ENCODE assay signal across 18 cellular contexts in genomic region chr13:113599396-113599795, GRCh38. TPM values are rescaled to one million over a fixed set of nuclear protein-coding genes. Genes with fewer than 3 reads are reported as not detected.
DNase-seq lines count a peak whose midpoint lies in the region; ATAC-seq, FAIRE-seq and TF ChIP-seq lines count a peak whose summit lies in the region.
"Had no signal": no experiment of that assay in that cellular context is flagged by ENCODE, and none has a peak within 500 bp of the region (broad histone marks: within the 10 kb centered on the region; RNA-seq: fewer than 3 reads in every experiment).

No MANE protein-coding gene starts in this region.

- peaks cover 0 to 7% (median 0%) of the 10 kb centered on the region in 8 donors for H3K9me3 ChIP-seq in spleen

- H3K4me1 Mint-ChIP-seq in activated naive CD8-positive, alpha-beta T cell treated with anti-CD3 and anti-CD28 coated beads, Interleukin-2, amount 10 ng/mL, durations not matched to agents 7 days and 5 days: peaks cover 9% of the 10 kb centered on the region
- H3K4me1 Mint-ChIP-seq in activated naive CD8-positive, alpha-beta T cell treated with anti-CD3 and anti-CD28 coated beads, Interleukin-2, amount 50 U/mL, for 24 hours: peaks cover 24% of the 10 kb centered on the region
- H3K4me1 Mint-ChIP-seq in WTC11: peaks cover 11% of the 10 kb centered on the region

- WGBS in spleen, 5 donors: 94 to 99% (median 98%) methylated on average over 12 of the region's 12 CpGs

- no peak for ATAC-seq in activated naive CD8-positive, alpha-beta T cell treated with anti-CD3 and anti-CD28 coated beads, Interleukin-2, amount 10 ng/mL, durations not matched to agents 7 days and 5 days (ENCODE audit: low read depth)
- no peak for ATAC-seq in activated naive CD8-positive, alpha-beta T cell treated with anti-CD3 and anti-CD28 coated beads, Interleukin-2, amount 50 U/mL, for 24 hours
- ATAC-seq in WTC11: no peak
- ATAC-seq in left lobe of liver: no peak
- ATAC-seq in HG02852 (IDR thresholded peaks at IDR 0.05; ENCODE audit: unreplicated experiment): no peak
- ATAC-seq: Panc1, Right ventricle myocardium inferior had no signal

- POLR2A ChIA-PET in activated naive CD8-positive, alpha-beta T cell treated with anti-CD3 and anti-CD28 coated beads, Interleukin-2, amount 10 ng/mL, durations not matched to agents 7 days and 5 days (lab: Charles Lee): no interaction called here
- POLR2A ChIA-PET in WTC11 (lab: Charles Lee): no interaction called here

- intact Hi-C loops in spleen (cut with DNase I; ENCODE audit: low total_unique reads): no loop called here

- TF ChIP-seq POLR2A in spleen (IDR thresholded peaks at IDR 0.05): no peak

- no peaks in the 10 kb centered on the region for H3K27me3 Mint-ChIP-seq in activated naive CD8-positive, alpha-beta T cell treated with anti-CD3 and anti-CD28 coated beads, Interleukin-2, amount 10 ng/mL, durations not matched to agents 7 days and 5 days
- H3K27me3 Mint-ChIP-seq in activated naive CD8-positive, alpha-beta T cell treated with anti-CD3 and anti-CD28 coated beads, Interleukin-2, amount 50 U/mL, for 24 hours: no peaks in the 10 kb centered on the region
- H3K27me3 Mint-ChIP-seq in WTC11 (ENCODE audit: low read depth): no peaks in the 10 kb centered on the region

- peaks cover 0 to 7% (median 0%) of the 10 kb centered on the region in 6 donors for H3K4me1 ChIP-seq in spleen

- H3K4me3 ChIP-seq in spleen: no peak overlapping the region

- H3K27me3 ChIP-seq in spleen (replicated peaks in 1 of 7): no peaks in the 10 kb centered on the region

- peaks cover 44% of the 10 kb centered on the region for H3K36me3 Mint-ChIP-seq in activated naive CD8-positive, alpha-beta T cell treated with anti-CD3 and anti-CD28 coated beads, Interleukin-2, amount 10 ng/mL, durations not matched to agents 7 days and 5 days
- peaks cover 55% of the 10 kb centered on the region for H3K36me3 Mint-ChIP-seq in activated naive CD8-positive, alpha-beta T cell treated with anti-CD3 and anti-CD28 coated beads, Interleukin-2, amount 50 U/mL, for 24 hours (ENCODE audit: low read depth)
- H3K36me3 Mint-ChIP-seq in WTC11: peaks cover 36% of the 10 kb centered on the region

- H3K27ac ChIP-seq in spleen: no peak overlapping the region
- no peak overlapping the region for H3K27ac ChIP-seq in substantia nigra (ENCODE audit: low read depth, low read length, poor library complexity, severe bottlenecking)

- no peak overlapping the region for H3K27ac Mint-ChIP-seq in activated naive CD8-positive, alpha-beta T cell treated with anti-CD3 and anti-CD28 coated beads, Interleukin-2, amount 10 ng/mL, durations not matched to agents 7 days and 5 days
- no peak overlapping the region for H3K27ac Mint-ChIP-seq in activated naive CD8-positive, alpha-beta T cell treated with anti-CD3 and anti-CD28 coated beads, Interleukin-2, amount 50 U/mL, for 24 hours
- no peak overlapping the region for H3K27ac Mint-ChIP-seq in WTC11

- H3K4me3 Mint-ChIP-seq in activated naive CD8-positive, alpha-beta T cell treated with anti-CD3 and anti-CD28 coated beads, Interleukin-2, amount 10 ng/mL, durations not matched to agents 7 days and 5 days: no peak overlapping the region
- no peak overlapping the region for H3K4me3 Mint-ChIP-seq in activated naive CD8-positive, alpha-beta T cell treated with anti-CD3 and anti-CD28 coated beads, Interleukin-2, amount 50 U/mL, for 24 hours
- H3K4me3 Mint-ChIP-seq in WTC11: no peak overlapping the region

- DNase-seq in activated naive CD8-positive, alpha-beta T cell treated with anti-CD3 and anti-CD28 coated beads, Interleukin-2, amount 10 ng/mL, durations not matched to agents 7 days and 5 days: peak; percentile 14
- DNase-seq in activated naive CD8-positive, alpha-beta T cell treated with anti-CD3 and anti-CD28 coated beads, Interleukin-2, amount 50 U/mL, for 24 hours: no peak
- DNase-seq in WTC11 (ENCODE audit: low spot score) (peak; percentile 1), left lobe of liver (ENCODE audit: low spot score) (peak; percentile 43), spleen (peak; percentile 54), D721Med (ENCODE audit: insufficient read length, low spot score) (no peak), substantia nigra (lab: John Stamatoyannopoulos, UW) (no peak)
- DNase-seq: COR-L47, DMS153, NCI-H1092, NCI-H146, NCI-H2081 treated with DMSO at 0.1 percent for 48 hours, NCI-H524 treated with DMSO at 0.1 percent for 48 hours had no signal

- H3K9me3 Mint-ChIP-seq in activated naive CD8-positive, alpha-beta T cell treated with anti-CD3 and anti-CD28 coated beads, Interleukin-2, amount 10 ng/mL, durations not matched to agents 7 days and 5 days: peaks cover 1% of the 10 kb centered on the region
- H3K9me3 Mint-ChIP-seq in activated naive CD8-positive, alpha-beta T cell treated with anti-CD3 and anti-CD28 coated beads, Interleukin-2, amount 50 U/mL, for 24 hours: no peaks in the 10 kb centered on the region
- H3K9me3 Mint-ChIP-seq in WTC11: no peaks in the 10 kb centered on the region

- TF ChIP-seq CTCF in WTC11 (IDR thresholded peaks at IDR 0.05) (no peak), spleen (IDR thresholded peaks at IDR 0.05 in 8 of 11, conservative IDR thresholded peaks at IDR 0.05 in 3 of 11) (no peak), D721Med (IDR thresholded peaks at IDR 0.05; ENCODE audit: insufficient read depth, missing control alignments) (no peak)

- CTCF ChIA-PET in WTC11 (lab: Charles Lee): no interaction called here

- H3K36me3 ChIP-seq in spleen: peaks cover 0 to 76% (median 19%) of the 10 kb centered on the region in 6 donors

- FAIRE-seq in D721Med (lab: Jason Lieb, UNC): no peak
- FAIRE-seq: H54 had no signal

TF ChIP-seq in WTC11, 78 proteins besides CTCF, POLR2A, EP300 and RAD21:
- TF ChIP-seq GRHL2 (CRISPR knock-in tag; IDR thresholded peaks at IDR 0.05; ENCODE audit: insufficient replicate concordance, severe bottlenecking) (no peak), AR (CRISPR knock-in tag; IDR thresholded peaks at IDR 0.05) (no peak), TP53 (CRISPR knock-in tag; IDR thresholded peaks at IDR 0.05) (no peak)

RNA-seq across cellular contexts. Expression of gene TFDP1, which starts 14.8 kb away (rescaled TPM):
- total RNA-seq in activated naive CD8-positive, alpha-beta T cell treated with anti-CD3 and anti-CD28 coated beads, Interleukin-2, amount 10 ng/mL, durations not matched to agents 7 days and 5 days: 100 to 1,000 TPM; 103 to 117 TPM
- 52.6 to 61.2 TPM (median 54.1 TPM) in 3 replicates for total RNA-seq in WTC11 (2021)
- 23.5 TPM for total RNA-seq in left lobe of liver
- total RNA-seq in spleen: 10 to 100 TPM; 47.5 to 91.7 (median 59.4) TPM
- polyA plus RNA-seq in spleen: 10 to 100 TPM; 21.7 to 42.4 (median 40.1) TPM

RNA-seq across cellular contexts. Expression of gene ATP4B, which starts 58.6 kb away (rescaled TPM):
- total RNA-seq in activated naive CD8-positive, alpha-beta T cell treated with anti-CD3 and anti-CD28 coated beads, Interleukin-2, amount 10 ng/mL, durations not matched to agents 7 days and 5 days: not detected
- total RNA-seq in WTC11 (2021): not detected in 3 replicates
- total RNA-seq in left lobe of liver: not detected
- under 1 TPM in 3 of 7 donors, not detected in 4; 0.32 to 0.46 (median 0.43) TPM for total RNA-seq in spleen
- polyA plus RNA-seq in spleen: under 1 TPM; 0.09 to 0.15 (median 0.13) TPM
- total RNA-seq: MCF 10A, Right ventricle myocardium inferior had no signal

Comparison
In these comparisons a context has a peak if more than half of its experiments do, and no peak if none do; other contexts are left out.
1. DNase-seq: peak in activated naive CD8-positive, alpha-beta T cell treated with anti-CD3 and anti-CD28 coated beads, Interleukin-2, amount 10 ng/mL, durations not matched to agents 7 days and 5 days (single experiment), WTC11 (single experiment), left lobe of liver (single experiment) and spleen (single experiment); none in activated naive CD8-positive, alpha-beta T cell treated with anti-CD3 and anti-CD28 coated beads, Interleukin-2, amount 50 U/mL, for 24 hours (single experiment), D721Med (single experiment) and substantia nigra (0 of 49).